8 cellular contexts compared by ENCODE assay signal in the genomic region with DNA sequence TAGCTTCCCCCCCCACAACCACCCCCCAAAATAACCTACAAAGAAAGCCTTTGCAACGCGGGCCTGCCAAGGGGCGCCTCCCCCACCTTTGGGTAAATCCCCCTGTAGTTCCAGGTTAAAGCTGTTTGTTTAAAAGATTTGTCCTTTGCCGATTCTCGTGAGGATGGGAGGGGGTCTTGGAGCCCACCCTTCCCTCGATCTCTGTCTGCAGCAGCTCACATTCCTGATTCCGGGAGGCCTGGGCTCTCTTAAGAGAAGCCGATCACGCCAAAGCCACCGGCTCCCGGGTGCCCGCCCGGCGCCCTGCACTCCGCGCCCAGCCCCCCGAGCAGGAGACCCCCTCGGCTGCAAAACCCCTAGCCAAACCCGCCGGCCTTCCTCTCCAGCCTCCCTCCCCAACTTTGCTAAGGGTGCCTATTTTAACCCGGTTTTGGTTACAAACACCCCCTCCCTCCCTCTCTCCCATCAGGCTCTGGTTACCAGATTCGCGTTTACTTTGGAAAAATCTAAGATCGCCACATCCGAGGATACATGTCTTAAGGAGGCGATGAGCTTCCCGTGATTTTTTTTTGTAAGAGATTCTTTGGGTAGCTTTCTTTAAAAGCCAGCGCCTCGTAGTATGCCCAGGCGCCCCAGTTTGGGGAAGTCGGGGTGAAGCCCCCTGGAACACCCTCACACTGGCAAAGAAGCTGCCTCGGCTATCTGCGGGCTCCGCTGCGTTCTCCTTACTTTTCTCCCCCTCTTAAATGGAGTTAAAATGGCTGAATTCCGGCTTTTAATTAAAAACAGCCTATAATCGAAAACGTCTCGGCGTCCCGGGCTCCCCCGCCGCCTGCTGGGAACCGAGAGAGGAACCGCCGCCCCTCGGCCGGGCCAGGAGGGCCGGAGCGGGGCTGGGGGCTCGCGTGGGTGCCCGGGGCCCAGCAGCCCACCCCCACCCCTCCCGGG. TPM values are rescaled to one million over a fixed set of nuclear protein-coding genes. Genes with fewer than 3 reads are reported as not detected.
A peak's percentile ranks its signal among the peaks of the same experiment; 100 is the strongest.
DNase-seq lines count a peak whose midpoint lies in the region; ATAC-seq and TF ChIP-seq lines count a peak whose summit lies in the region.

No MANE protein-coding gene starts in this region.

- H3K79me1 ChIP-seq in trophoblast cell (ENCODE audit: low read length) = peaks cover 87% of the 10 kb centered on the region

- peak overlapping the region; percentile 73 for H2BK120ac ChIP-seq in trophoblast cell (ENCODE audit: insufficient read depth, low read length, poor library complexity)

- peak overlapping the region; percentile 93 for H3K4me3 Mint-ChIP-seq in CD14-positive monocyte

- H2BK5ac ChIP-seq in trophoblast cell (ENCODE audit: low read depth, low read length, poor library complexity) = peak overlapping the region; percentile 97

- H3K27me3 Mint-ChIP-seq in CD14-positive monocyte (ENCODE audit: low read depth in 3 of 3) = peaks cover 0 to 2% (median 0%) of the 10 kb centered on the region in 3 donors

- no peak overlapping the region for H2AFZ ChIP-seq in trophoblast cell (ENCODE audit: insufficient read depth, low read length, poor library complexity)

- H3K4ac ChIP-seq in trophoblast cell (ENCODE audit: low read depth, low read length) = peak overlapping the region; percentile 100

- peak overlapping the region; percentile 97 for H4K91ac ChIP-seq in trophoblast cell (ENCODE audit: low read depth, low read length)

- H3K27me3 ChIP-seq in HL-60 (ENCODE audit: insufficient read depth, poor library complexity, severe bottlenecking) (no peaks in the 10 kb centered on the region), trophoblast cell (ENCODE audit: insufficient read depth, low read length) (no peaks in the 10 kb centered on the region)

- peak overlapping the region; percentile 63 for H4K12ac ChIP-seq in trophoblast cell (ENCODE audit: low read depth, low read length)

- H3K9me3 Mint-ChIP-seq in CD14-positive monocyte = peaks cover 0 to 3% (median 0%) of the 10 kb centered on the region in 7 donors

- peaks cover 26% of the 10 kb centered on the region for H3K4me1 Mint-ChIP-seq in CD14-positive monocyte

- H2AK5ac ChIP-seq in trophoblast cell (ENCODE audit: low read length) = peak overlapping the region; percentile 75

- peaks cover 2% of the 10 kb centered on the region for H3K9me3 ChIP-seq in trophoblast cell (ENCODE audit: insufficient read depth, low read depth, low read length)

- DNase-seq in CD14-positive monocyte (ENCODE audit: low spot score) (no peak), HL-60 (ENCODE audit: low read depth in 1 of 2, low spot score in 1 of 2) (peak in 1 of 2 experiments; percentile 26), globus pallidus (ENCODE audit: low spot score) (peak; percentile 25), trophoblast cell (peak in 1 of 2 donors; percentile 49), HuH-7 (ENCODE audit: low spot score) (no peak)
- peak; percentile 60 for DNase-seq in activated CD8-positive, alpha-beta memory T cell treated with anti-CD3 and anti-CD28 coated beads, Interleukin-2, amount 50 U/mL, for 48 hours
- DNase-seq in stimulated activated naive CD4-positive, alpha-beta T cell treated with Interleukin-2 at 50 U/mL for 16 hours (lab: John Stamatoyannopoulos, UW) = no peak

- no peak for ATAC-seq in HG03469 (IDR thresholded peaks at IDR 0.05; ENCODE audit: unreplicated experiment)

- H3K4me3 ChIP-seq in HL-60 (replicated peaks; ENCODE audit: insufficient read depth, low read length) (peak overlapping the region; percentile 77), trophoblast cell (ENCODE audit: low read depth, low read length) (peak overlapping the region; percentile 83)

- TF ChIP-seq CTCF in CD14-positive monocyte (IDR thresholded peaks at IDR 0.05) (peak; percentile 19), HL-60 (IDR thresholded peaks at IDR 0.05; ENCODE audit: insufficient read depth, low read length) (no peak)

- peaks cover 72% of the 10 kb centered on the region for H3K79me2 ChIP-seq in trophoblast cell (ENCODE audit: control insufficient read depth, insufficient read depth, low read length, poor library complexity)

- H3K14ac ChIP-seq in trophoblast cell (ENCODE audit: low read length) = peak overlapping the region; percentile 91

- H3K23ac ChIP-seq in trophoblast cell (ENCODE audit: low read length) = no peak overlapping the region

- H3K9ac ChIP-seq in trophoblast cell (ENCODE audit: low read length) = peak overlapping the region; percentile 99

- no CpG with 5 or more reads among the region's 54 CpGs for WGBS in trophoblast cell (ENCODE audit: extremely low coverage, insufficient coverage, insufficient read length)

- H3K36me3 ChIP-seq in trophoblast cell (ENCODE audit: control insufficient read depth in 1 of 2, insufficient read depth in 2 of 2, low read length in 2 of 2) = peaks cover 0 to 5% of the 10 kb centered on the region in 2 experiments

- peak overlapping the region; percentile 59 for H2BK12ac ChIP-seq in trophoblast cell (ENCODE audit: low read length)

- H3K18ac ChIP-seq in trophoblast cell (ENCODE audit: low read length) = peak overlapping the region; percentile 83

- peak overlapping the region; percentile 95 for H3K4me2 ChIP-seq in trophoblast cell (ENCODE audit: low read length)

- intact Hi-C loops in CD14-positive monocyte (cut with micrococcal nuclease) = loop anchor here (2.0 to 5.0 kb wide), 3 partner anchors 26 to 270 kb away; no protein-coding TSS in a partner anchor

- peak overlapping the region; percentile 97 for H3K27ac ChIP-seq in HL-60 (replicated peaks)
- H3K27ac ChIP-seq in trophoblast cell (ENCODE audit: low read depth, low read length) = peak overlapping the region; percentile 98

- H4K8ac ChIP-seq in trophoblast cell (ENCODE audit: low read depth, low read length) = peak overlapping the region; percentile 78

- H3K27ac Mint-ChIP-seq in CD14-positive monocyte = peak overlapping the region; percentile 75 to 95 (median 87)

- peaks cover 13 to 17% of the 10 kb centered on the region in 2 experiments for H3K4me1 ChIP-seq in trophoblast cell (ENCODE audit: control insufficient read depth in 1 of 2, insufficient read depth in 2 of 2, low read length in 2 of 2)

- peaks cover 4 to 5% of the 10 kb centered on the region in 2 donors for H3K36me3 Mint-ChIP-seq in CD14-positive monocyte

RNA-seq across cellular contexts. Expression of a gene that starts 1.0 kb away (rescaled TPM):
- polyA plus RNA-seq in CD14-positive monocyte = under 1 TPM; 0.64 to 0.70 TPM
- polyA plus RNA-seq in trophoblast cell (2013) = 39.0 and 39.9 TPM in 2 replicates

Comparison
In these comparisons a context has a peak if more than half of its experiments do, and no peak if none do; other contexts are left out.
1. DNase-seq: peak in activated CD8-positive, alpha-beta memory T cell treated with anti-CD3 and anti-CD28 coated beads, Interleukin-2, amount 50 U/mL, for 48 hours (single experiment) and globus pallidus (single experiment); none in CD14-positive monocyte (single experiment), stimulated activated naive CD4-positive, alpha-beta T cell treated with Interleukin-2 at 50 U/mL for 16 hours (single experiment) and HuH-7 (single experiment).